Comparison of ENCODE assay signal across 8 cellular contexts in the genomic region with DNA sequence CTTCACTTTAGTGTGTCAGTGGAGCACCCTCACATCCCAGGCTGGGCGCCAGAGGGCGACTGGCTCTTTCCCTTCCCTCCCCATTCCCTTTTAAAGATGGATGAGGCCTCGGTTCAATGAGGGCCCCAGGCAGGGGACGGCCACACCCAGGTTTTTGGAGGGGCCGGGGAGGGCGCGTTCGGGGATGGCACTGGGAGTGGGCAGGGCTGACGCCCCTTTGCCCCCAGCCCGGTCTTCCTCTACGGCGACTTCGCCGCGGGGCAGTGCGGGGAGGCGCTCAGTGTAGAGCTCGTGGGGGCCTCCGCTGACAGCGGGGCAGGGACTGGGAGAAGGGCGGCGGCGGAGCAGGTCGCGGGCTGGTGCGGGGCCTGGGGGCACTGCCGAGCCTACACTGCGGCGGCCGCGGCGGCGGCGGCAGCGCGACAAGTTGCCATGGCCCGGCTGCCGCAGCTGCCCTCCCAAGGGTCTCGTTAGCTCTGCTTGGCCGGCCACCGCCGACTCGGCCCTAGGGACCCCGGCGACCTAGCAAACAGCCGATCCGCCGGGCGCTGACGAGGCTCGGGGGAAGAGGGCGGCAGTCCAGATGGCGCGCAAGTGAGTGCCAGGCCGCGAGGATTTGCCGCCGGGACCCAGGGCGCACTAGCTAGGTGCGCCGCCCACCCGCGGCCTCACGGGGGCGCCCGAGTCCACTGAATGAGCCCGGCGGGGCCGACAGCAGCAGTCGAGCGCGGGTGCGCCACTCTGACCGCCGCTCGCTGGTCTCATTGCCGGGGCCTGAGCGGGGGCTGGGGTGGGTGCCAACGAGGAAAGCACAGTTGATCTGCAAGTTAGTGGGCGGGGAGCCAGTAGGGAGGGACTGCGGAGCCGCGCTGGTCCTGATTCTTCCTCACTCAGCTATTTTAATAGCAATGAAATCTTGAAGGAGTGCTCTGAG.
A peak's percentile ranks its signal among the peaks of the same experiment; 100 is the strongest.
DNase-seq lines count a peak whose midpoint lies in the region; ATAC-seq and TF ChIP-seq lines count a peak whose summit lies in the region.

No MANE protein-coding gene starts in this region.

- in situ Hi-C loops in brain microvascular endothelial cell (cut with HindIII; ENCODE audit: low pct_ligation_motif_present, low sequenced_read_pairs) (no loop called here), gastrocnemius medialis (cut with MboI; ENCODE audit: low sequenced_read_pairs in 4 of 4) (loop anchor here in 2 of 4 donors (5.0 kb wide), 1 partner anchor 305 kb away; no protein-coding TSS in a partner anchor)

- H3K4me1 ChIP-seq in iPS-15b (ENCODE audit: control insufficient read depth, insufficient read depth, low read length) (peaks cover 3% of the 10 kb centered on the region), gastrocnemius medialis (peaks cover 0 to 13% of the 10 kb centered on the region in 2 donors)

- no peak for TF ChIP-seq POLR2A in gastrocnemius medialis (IDR thresholded peaks at IDR 0.05)

- no peaks in the 10 kb centered on the region for H3K36me3 ChIP-seq in brain microvascular endothelial cell (replicated peaks)
- no peaks in the 10 kb centered on the region for H3K36me3 ChIP-seq in iPS-15b (ENCODE audit: control insufficient read depth, insufficient read depth, low read length)
- no peaks in the 10 kb centered on the region for H3K36me3 ChIP-seq in gastrocnemius medialis

- peak; percentile 98 for ATAC-seq in HG02973 (IDR thresholded peaks at IDR 0.05; ENCODE audit: unreplicated experiment)
- ATAC-seq in gastrocnemius medialis, result peak; percentile 73 to 87

- TF ChIP-seq CTCF in brain microvascular endothelial cell (IDR thresholded peaks at IDR 0.05; ENCODE audit: low read depth, low read length, missing control alignments), result peak; percentile 91
- TF ChIP-seq CTCF in gastrocnemius medialis (IDR thresholded peaks at IDR 0.05 in 4 of 5, conservative IDR thresholded peaks at IDR 0.05 in 1 of 5), result peak; percentile 86 to 96 (median 93)

- peak overlapping the region; percentile 70 for H3K4me3 ChIP-seq in brain microvascular endothelial cell (ENCODE audit: low read depth, low read length)
- H3K4me3 ChIP-seq in iPS-15b (ENCODE audit: low read depth, low read length), result peak overlapping the region; percentile 64
- H3K4me3 ChIP-seq in gastrocnemius medialis, result peak overlapping the region; percentile 54 to 68 (median 62)

- H3K27ac ChIP-seq in brain microvascular endothelial cell (no peak overlapping the region), gastrocnemius medialis (peak overlapping the region in 1 of 4 donors; percentile 56)

- intact Hi-C loops in gastrocnemius medialis (cut with DNase I; ENCODE audit: low total_unique reads), result loop anchor here (1.0 to 5.0 kb wide), 2 partner anchors 306 to 350 kb away; no protein-coding TSS in a partner anchor

- DNase-seq in NK-92 treated with Interleukin-12 subunit alpha and Interleukin-12 subunit beta, amount 100 ng/mL, for 24 hours (lab: John Stamatoyannopoulos, UW), result peak; percentile 22
- DNase-seq in NK-92 (lab: John Stamatoyannopoulos, UW; ENCODE audit: unreplicated experiment) (no peak), NCI-H2081 treated with DMSO at 0.1 percent for 48 hours (lab: John Stamatoyannopoulos, UW) (peak; percentile 4), UCSD-AML1 (lab: John Stamatoyannopoulos, UW; ENCODE audit: unreplicated experiment) (peak; percentile 88), brain microvascular endothelial cell (peak; percentile 68), gastrocnemius medialis (peak; percentile 66 to 76)

- no peaks in the 10 kb centered on the region for H3K9me3 ChIP-seq in iPS-15b (ENCODE audit: control insufficient read depth, insufficient read depth, low read length)
- no peaks in the 10 kb centered on the region for H3K9me3 ChIP-seq in gastrocnemius medialis

- H3K9ac ChIP-seq in iPS-15b (ENCODE audit: low read depth, low read length), result peak overlapping the region; percentile 24

- no peaks in the 10 kb centered on the region for H3K27me3 ChIP-seq in brain microvascular endothelial cell (replicated peaks)
- peaks cover 13% of the 10 kb centered on the region for H3K27me3 ChIP-seq in iPS-15b (ENCODE audit: control insufficient read depth, insufficient read depth, low read length)
- no peaks in the 10 kb centered on the region for H3K27me3 ChIP-seq in gastrocnemius medialis
